In genomic region chr17:5587431-5588032, GRCh38 we compare ENCODE assay signal across 1 cellular context.
TF ChIP-seq lines count a peak whose summit lies in the region.

No MANE protein-coding gene starts in this region.

TF ChIP-seq in HepG2, 621 proteins besides CTCF, POLR2A, EP300 and RAD21:
- TF ChIP-seq ZNF232 (CRISPR knock-in tag; IDR thresholded peaks at IDR 0.05; ENCODE audit: borderline replicate concordance) (no peak), SMC3 (IDR thresholded peaks at IDR 0.05; ENCODE audit: low read length) (peak; percentile 86), STAG1 (CRISPR knock-in tag; IDR thresholded peaks at IDR 0.05) (peak; percentile 94)
